In genomic region chr12:87520968-87521367, GRCh38 we compare ENCODE assay signal across 7 cellular contexts.
"Had no signal": no experiment of that assay in that cellular context is flagged by ENCODE, and none has a peak within 500 bp of the region (broad histone marks: within the 10 kb centered on the region; RNA-seq: fewer than 3 reads in every experiment).

No MANE protein-coding gene starts in this region.

- H3K4me3 ChIP-seq: K562 had no signal

- ATAC-seq: HepG2, K562 had no signal

- H3K27ac ChIP-seq: HL-60, KMS-11 had no signal

- DNase-seq: IMR-90, KBM-7, KG1 had no signal
